In genomic region chr13:112324121-112324520, GRCh38 we compare ENCODE assay signal across 33 cellular contexts. TPM values are rescaled to one million over a fixed set of nuclear protein-coding genes. Genes with fewer than 3 reads are reported as not detected.
"Had no signal": no experiment of that assay in that cellular context is flagged by ENCODE, and none has a peak within 500 bp of the region (broad histone marks: within the 10 kb centered on the region; RNA-seq: fewer than 3 reads in every experiment).

No MANE protein-coding gene starts in this region.

- H3K4me3 ChIP-seq: esophagus muscularis mucosa, heart left ventricle, pancreas, prostate gland, skin epidermis, thoracic aorta had no signal

- H3K4me1 Mint-ChIP-seq: activated CD4-positive, alpha-beta memory T cell treated with anti-CD3 and anti-CD28 coated beads, Interleukin-2, amount 10 ng/mL, durations not matched to agents 7 days and 5 days; activated CD4-positive, alpha-beta T cell treated with anti-CD3 and anti-CD28 coated beads, Interleukin-2, amount 10 ng/mL, durations not matched to agents 7 days and 5 days; nephron; stimulated activated effector memory CD8-positive, alpha-beta T cell treated with anti-CD3 and anti-CD28 coated beads, Interleukin-12 subunit alpha, Interleukin-12 subunit beta, amount 100 ng/mL, for 72 hours; T-helper 17 cell had no signal

- H3K36me3 Mint-ChIP-seq: stimulated activated effector memory CD8-positive, alpha-beta T cell treated with anti-CD3 and anti-CD28 coated beads, Interleukin-12 subunit alpha, Interleukin-12 subunit beta, amount 100 ng/mL, for 72 hours had no signal

- H3K4me1 ChIP-seq: foreskin keratinocyte, heart left ventricle, pancreas, prostate gland had no signal

- DNase-seq: activated CD4-positive, alpha-beta memory T cell treated with anti-CD3 and anti-CD28 coated beads, Interleukin-2, amount 10 ng/mL, durations not matched to agents 7 days and 5 days; activated CD4-positive, alpha-beta T cell treated with anti-CD3 and anti-CD28 coated beads for 1 hour; activated CD4-positive, alpha-beta T cell treated with anti-CD3 and anti-CD28 coated beads, Interleukin-2, amount 10 ng/mL, durations not matched to agents 7 days and 5 days; activated gamma-delta T cell treated with Interleukin-2 at 50 U/mL for 16 hours; activated naive CD4-positive, alpha-beta T cell treated with anti-CD3 and anti-CD28 coated beads, Interleukin-2, amount 50 U/mL, for 16 hours; activated T-cell treated with anti-CD3 and anti-CD28 coated beads, Interleukin-2, amount 50 U/mL, for 4 hours; amniotic stem cell; caudate nucleus; foreskin keratinocyte; heart left ventricle; left ventricle myocardium superior; nucleus accumbens; pancreas; retina; stimulated activated CD4-positive, alpha-beta T cell treated with anti-CD3 and anti-CD28 coated beads, Interleukin-12 subunit alpha, Interleukin-12 subunit beta, amount 100 ng/mL, for 4 hours; stimulated activated CD4-positive, alpha-beta T cell treated with anti-CD3 and anti-CD28 coated beads, Interleukin-4, amount 100 ng/mL, for 24 hours; T-helper 17 cell; T1000; trophoblast cell had no signal

- H3K27ac Mint-ChIP-seq: activated CD4-positive, alpha-beta memory T cell treated with anti-CD3 and anti-CD28 coated beads, Interleukin-2, amount 10 ng/mL, durations not matched to agents 7 days and 5 days; activated CD4-positive, alpha-beta T cell treated with anti-CD3 and anti-CD28 coated beads, Interleukin-2, amount 10 ng/mL, durations not matched to agents 7 days and 5 days; activated T-helper 17 cell treated with anti-CD3 and anti-CD28 coated beads, Interleukin-2, amount 50 U/mL, for 72 hours; nephron; stimulated activated effector memory CD8-positive, alpha-beta T cell treated with anti-CD3 and anti-CD28 coated beads, Interleukin-12 subunit alpha, Interleukin-12 subunit beta, amount 100 ng/mL, for 72 hours; stimulated activated naive CD8-positive, alpha-beta T cell treated with anti-CD3 and anti-CD28 coated beads, Interleukin-15, Interleukin-2, amounts not matched to agents 100 ng/mL and 50 ng/mL, for 24 hours; T-helper 17 cell had no signal

- FAIRE-seq: pancreas, urothelium cell line had no signal

- H3K9me3 ChIP-seq: esophagus muscularis mucosa, heart left ventricle, pancreas, prostate gland, thoracic aorta had no signal

- H3K36me3 ChIP-seq: esophagus muscularis mucosa, heart left ventricle, pancreas, prostate gland, thoracic aorta had no signal

- H3K4me3 Mint-ChIP-seq: activated CD4-positive, alpha-beta memory T cell treated with anti-CD3 and anti-CD28 coated beads, Interleukin-2, amount 10 ng/mL, durations not matched to agents 7 days and 5 days; activated CD4-positive, alpha-beta T cell treated with anti-CD3 and anti-CD28 coated beads, Interleukin-2, amount 10 ng/mL, durations not matched to agents 7 days and 5 days; activated T-cell treated with anti-CD3 and anti-CD28 coated beads, Interleukin-2, amount 50 U/mL, for 4 hours; activated T-helper 17 cell treated with anti-CD3 and anti-CD28 coated beads, Interleukin-2, amount 50 U/mL, for 72 hours; nephron; stimulated activated effector memory CD8-positive, alpha-beta T cell treated with anti-CD3 and anti-CD28 coated beads, Interleukin-12 subunit alpha, Interleukin-12 subunit beta, amount 100 ng/mL, for 72 hours; stimulated activated naive CD8-positive, alpha-beta T cell treated with anti-CD3 and anti-CD28 coated beads, Interleukin-15, Interleukin-2, amounts not matched to agents 100 ng/mL and 50 ng/mL, for 24 hours; T-helper 17 cell had no signal

- H3K27me3 Mint-ChIP-seq: activated CD4-positive, alpha-beta memory T cell treated with anti-CD3 and anti-CD28 coated beads, Interleukin-2, amount 10 ng/mL, durations not matched to agents 7 days and 5 days had no signal

- H3K9me3 Mint-ChIP-seq: activated CD4-positive, alpha-beta memory T cell treated with anti-CD3 and anti-CD28 coated beads, Interleukin-2, amount 10 ng/mL, durations not matched to agents 7 days and 5 days; activated CD4-positive, alpha-beta T cell treated with anti-CD3 and anti-CD28 coated beads, Interleukin-2, amount 10 ng/mL, durations not matched to agents 7 days and 5 days; activated T-cell treated with anti-CD3 and anti-CD28 coated beads, Interleukin-2, amount 50 U/mL, for 4 hours; activated T-helper 17 cell treated with anti-CD3 and anti-CD28 coated beads, Interleukin-2, amount 50 U/mL, for 72 hours; nephron; stimulated activated effector memory CD8-positive, alpha-beta T cell treated with anti-CD3 and anti-CD28 coated beads, Interleukin-12 subunit alpha, Interleukin-12 subunit beta, amount 100 ng/mL, for 72 hours; stimulated activated naive CD8-positive, alpha-beta T cell treated with anti-CD3 and anti-CD28 coated beads, Interleukin-15, Interleukin-2, amounts not matched to agents 100 ng/mL and 50 ng/mL, for 24 hours had no signal

- H3K27ac ChIP-seq: esophagus muscularis mucosa, foreskin keratinocyte, heart left ventricle, pancreas, prostate gland, skin epidermis, thoracic aorta had no signal

- ATAC-seq: activated T-cell treated with anti-CD3 and anti-CD28 coated beads, Interleukin-2, amount 50 U/mL, for 4 hours; activated T-helper 17 cell treated with anti-CD3 and anti-CD28 coated beads, Interleukin-2, amount 50 U/mL, for 72 hours; foreskin keratinocyte; heart left ventricle; left ventricle myocardium superior; pancreas; sciatic nerve; stimulated activated effector memory CD8-positive, alpha-beta T cell treated with anti-CD3 and anti-CD28 coated beads, Interleukin-12 subunit alpha, Interleukin-12 subunit beta, amount 100 ng/mL, for 72 hours; T-helper 17 cell had no signal

RNA-seq across cellular contexts. Expression of gene SPACA7, which starts 52.0 kb away (rescaled TPM):
- total RNA-seq: activated CD4-positive, alpha-beta memory T cell treated with anti-CD3 and anti-CD28 coated beads, Interleukin-2, amount 10 ng/mL, durations not matched to agents 7 days and 5 days; activated CD4-positive, alpha-beta T cell treated with anti-CD3 and anti-CD28 coated beads, Interleukin-2, amount 10 ng/mL, durations not matched to agents 7 days and 5 days; activated T-cell treated with anti-CD3 and anti-CD28 coated beads, Interleukin-2, amount 50 U/mL, for 4 hours; activated T-helper 17 cell treated with anti-CD3 and anti-CD28 coated beads, Interleukin-2, amount 50 U/mL, for 72 hours; chondrocyte; esophagus muscularis mucosa; foreskin keratinocyte; heart left ventricle; left ventricle myocardium superior; lung microvascular endothelial cell; mucosa of gallbladder; pancreas; sciatic nerve; subcutaneous adipose tissue; T-helper 17 cell; thoracic aorta had no signal
- polyA plus RNA-seq: foreskin keratinocyte, heart left ventricle, pancreas had no signal
